8 cellular contexts compared by ENCODE assay signal in genomic region chr7:137934941-137935848, GRCh38.
A peak's percentile ranks its signal among the peaks of the same experiment; 100 is the strongest.
DNase-seq lines count a peak whose midpoint lies in the region; ATAC-seq and TF ChIP-seq lines count a peak whose summit lies in the region.

No MANE protein-coding gene starts in this region.

- no peaks in the 10 kb centered on the region for H3K9me3 Mint-ChIP-seq in activated T-cell treated with anti-CD3 and anti-CD28 coated beads, Interleukin-2, amount 50 U/mL, for 4 hours
- no peaks in the 10 kb centered on the region for H3K9me3 Mint-ChIP-seq in activated naive CD8-positive, alpha-beta T cell treated with anti-CD3 and anti-CD28 coated beads for 36 hours
- no peaks in the 10 kb centered on the region for H3K9me3 Mint-ChIP-seq in stimulated activated naive CD8-positive, alpha-beta T cell treated with anti-CD3 and anti-CD28 coated beads, Interleukin-15, Interleukin-2, amounts not matched to agents 100 ng/mL and 50 ng/mL, for 24 hours

- no peak for DNase-seq in activated T-cell treated with anti-CD3 and anti-CD28 coated beads, Interleukin-2, amount 50 U/mL, for 4 hours
- DNase-seq in activated T-cell treated with anti-CD3 and anti-CD28 coated beads, Interleukin-2, amount 50 U/mL, for 48 hours = no peak
- no peak for DNase-seq in activated naive CD8-positive, alpha-beta T cell treated with anti-CD3 and anti-CD28 coated beads for 36 hours
- DNase-seq in testis (no peak), iPS-NIHi7 (ENCODE audit: extremely low spot score) (no peak), MV-4-11 (lab: John Stamatoyannopoulos, UW) (no peak)

- H3K27me3 Mint-ChIP-seq in activated T-cell treated with anti-CD3 and anti-CD28 coated beads, Interleukin-2, amount 50 U/mL, for 4 hours (ENCODE audit: low read depth) = no peaks in the 10 kb centered on the region
- H3K27me3 Mint-ChIP-seq in activated naive CD8-positive, alpha-beta T cell treated with anti-CD3 and anti-CD28 coated beads for 36 hours = no peaks in the 10 kb centered on the region
- no peaks in the 10 kb centered on the region for H3K27me3 Mint-ChIP-seq in stimulated activated naive CD8-positive, alpha-beta T cell treated with anti-CD3 and anti-CD28 coated beads, Interleukin-15, Interleukin-2, amounts not matched to agents 100 ng/mL and 50 ng/mL, for 24 hours

- ATAC-seq in activated T-cell treated with anti-CD3 and anti-CD28 coated beads, Interleukin-2, amount 50 U/mL, for 4 hours = peak; percentile 76 to 85
- ATAC-seq in HG03039 (IDR thresholded peaks at IDR 0.05; ENCODE audit: unreplicated experiment) = peak; percentile 66

- intact Hi-C loops in testis (cut with DNase I; ENCODE audit: low total_unique reads) = no loop called here

- H3K4me1 Mint-ChIP-seq in activated T-cell treated with anti-CD3 and anti-CD28 coated beads, Interleukin-2, amount 50 U/mL, for 4 hours (ENCODE audit: low read depth) = peaks cover 46% of the 10 kb centered on the region
- peaks cover 38% of the 10 kb centered on the region for H3K4me1 Mint-ChIP-seq in activated naive CD8-positive, alpha-beta T cell treated with anti-CD3 and anti-CD28 coated beads for 36 hours
- peaks cover 39% of the 10 kb centered on the region for H3K4me1 Mint-ChIP-seq in stimulated activated naive CD8-positive, alpha-beta T cell treated with anti-CD3 and anti-CD28 coated beads, Interleukin-15, Interleukin-2, amounts not matched to agents 100 ng/mL and 50 ng/mL, for 24 hours (ENCODE audit: low read depth)

- peak overlapping the region; percentile 78 for H3K4me3 Mint-ChIP-seq in activated T-cell treated with anti-CD3 and anti-CD28 coated beads, Interleukin-2, amount 50 U/mL, for 4 hours
- H3K4me3 Mint-ChIP-seq in activated naive CD8-positive, alpha-beta T cell treated with anti-CD3 and anti-CD28 coated beads for 36 hours = peak overlapping the region; percentile 72
- peak overlapping the region; percentile 64 for H3K4me3 Mint-ChIP-seq in stimulated activated naive CD8-positive, alpha-beta T cell treated with anti-CD3 and anti-CD28 coated beads, Interleukin-15, Interleukin-2, amounts not matched to agents 100 ng/mL and 50 ng/mL, for 24 hours

- H3K9me3 ChIP-seq in testis = no peaks in the 10 kb centered on the region

- no peaks in the 10 kb centered on the region for H3K27me3 ChIP-seq in testis

- TF ChIP-seq CTCF in testis (IDR thresholded peaks at IDR 0.05) = no peak

- TF ChIP-seq POLR2A in testis (IDR thresholded peaks at IDR 0.05) = no peak

- 61 to 64% methylated on average over 7 of the region's 7 CpGs for WGBS in testis, 2 donors

- peaks cover 38% of the 10 kb centered on the region for H3K4me1 ChIP-seq in testis

- peak overlapping the region; percentile 86 for H3K27ac Mint-ChIP-seq in activated naive CD8-positive, alpha-beta T cell treated with anti-CD3 and anti-CD28 coated beads for 36 hours
- peak overlapping the region; percentile 79 for H3K27ac Mint-ChIP-seq in stimulated activated naive CD8-positive, alpha-beta T cell treated with anti-CD3 and anti-CD28 coated beads, Interleukin-15, Interleukin-2, amounts not matched to agents 100 ng/mL and 50 ng/mL, for 24 hours

- H3K27ac ChIP-seq in testis = peak overlapping the region in 1 of 2 donors; percentile 15

- no peak overlapping the region for H3K4me3 ChIP-seq in testis

- peaks cover 7% of the 10 kb centered on the region for H3K36me3 Mint-ChIP-seq in activated T-cell treated with anti-CD3 and anti-CD28 coated beads, Interleukin-2, amount 50 U/mL, for 4 hours (ENCODE audit: insufficient read depth)
- H3K36me3 Mint-ChIP-seq in activated naive CD8-positive, alpha-beta T cell treated with anti-CD3 and anti-CD28 coated beads for 36 hours = peaks cover 13% of the 10 kb centered on the region
- H3K36me3 Mint-ChIP-seq in stimulated activated naive CD8-positive, alpha-beta T cell treated with anti-CD3 and anti-CD28 coated beads, Interleukin-15, Interleukin-2, amounts not matched to agents 100 ng/mL and 50 ng/mL, for 24 hours (ENCODE audit: low read depth) = peaks cover 8% of the 10 kb centered on the region

- no peaks in the 10 kb centered on the region for H3K36me3 ChIP-seq in testis (ENCODE audit: low read depth, missing control alignments)
